ENCODE assay signal across 1 cellular context in genomic region chr2:169887120-169887519, GRCh38.
TF ChIP-seq lines count a peak whose summit lies in the region.

No MANE protein-coding gene starts in this region.

TF ChIP-seq in WTC11, 78 proteins besides CTCF, POLR2A, EP300 and RAD21 (continued from another document):
- TF ChIP-seq ARID4B (CRISPR knock-in tag; IDR thresholded peaks at IDR 0.05; ENCODE audit: borderline replicate concordance) (no peak), CREM (CRISPR knock-in tag; IDR thresholded peaks at IDR 0.05) (no peak), ETV6 (CRISPR knock-in tag; IDR thresholded peaks at IDR 0.05) (no peak), HMGA2 (CRISPR knock-in tag; IDR thresholded peaks at IDR 0.05) (no peak), ZNF232 (CRISPR knock-in tag; IDR thresholded peaks at IDR 0.05) (no peak), NFE2L1 (CRISPR knock-in tag; IDR thresholded peaks at IDR 0.05) (no peak), ZNF219 (CRISPR knock-in tag; IDR thresholded peaks at IDR 0.05; ENCODE audit: borderline replicate concordance) (no peak), IRF2 (CRISPR knock-in tag; IDR thresholded peaks at IDR 0.05; ENCODE audit: borderline replicate concordance, low read depth) (no peak)
TF ChIP-seq in WTC11: peak in this region for 0.
